ENCODE assay signal across 8 cellular contexts in genomic region chr19:38264486-38265212, GRCh38. TPM values are rescaled to one million over a fixed set of nuclear protein-coding genes. Genes with fewer than 3 reads are reported as not detected.
DNase-seq lines count a peak whose midpoint lies in the region; ATAC-seq and TF ChIP-seq lines count a peak whose summit lies in the region.

SPINT2 (plus strand) TSS chr19:38264573; CDS start chr19:38264893, 320 bp downstream.

- peak within 1 kb of the TSS; percentile 93 to 95 for H3K27ac ChIP-seq in ovary

- peak; percentile 32 for TF ChIP-seq POLR2A in ovary (IDR thresholded peaks at IDR 0.05)

- H3K4me1 ChIP-seq in ovary (ENCODE audit: insufficient read depth): peaks cover 7% of the 10 kb centered on the region

- DNase-seq in NCI-H82 (lab: John Stamatoyannopoulos, UW) (peak; percentile 77), NCI-H82 treated with DMSO at 0.1 percent for 48 hours (lab: John Stamatoyannopoulos, UW; ENCODE audit: unreplicated experiment) (no peak), NCI-H1417 treated with DMSO at 0.1 percent for 48 hours (lab: John Stamatoyannopoulos, UW) (peak; percentile 48), activated T-helper 1 cell treated with Interleukin-2 at 50 U/mL for 16 hours (ENCODE audit: low read depth) (peak; percentile 67), glomerular endothelial cell (ENCODE audit: extremely low read depth, low read depth, low spot score) (no peak), ovary (peak in 4 of 5 donors; percentile 54 to 74 (median 64)), SW480 (ENCODE audit: low spot score) (no peak)

- no peaks in the 10 kb centered on the region for H3K9me3 ChIP-seq in ovary

- H3K36me3 ChIP-seq in ovary: no peaks in the 10 kb centered on the region

- no peak for ATAC-seq in GM21515 (IDR thresholded peaks at IDR 0.05; ENCODE audit: unreplicated experiment)

- TF ChIP-seq EP300 in ovary (IDR thresholded peaks at IDR 0.05): no peak

- no peak for TF ChIP-seq CTCF in ovary (IDR thresholded peaks at IDR 0.05)

- H3K4me3 ChIP-seq in ovary: peak within 1 kb of the TSS; percentile 44

- intact Hi-C loops in ovary (cut with DNase I): no loop called here

- H3K27me3 ChIP-seq in ovary: no peaks in the 10 kb centered on the region

- 10 to 15% (median 11%) methylated on average over 58 to 78 of the region's 78 CpGs for WGBS in ovary, 3 donors

RNA-seq across cellular contexts. Expression of gene SPINT2, which starts in this region (rescaled TPM):
- total RNA-seq in glomerular endothelial cell: 14.6 and 83.5 TPM in 2 replicates
- total RNA-seq in ovary: 100 to 1,000 TPM; 111 to 556 (median 118) TPM
- polyA plus RNA-seq in ovary: 10 to 100 TPM; 71.5 to 79.6 TPM

Comparison
In these comparisons a context has a peak if more than half of its experiments do, and no peak if none do; other contexts are left out.
1. DNase-seq: peak in NCI-H82 (single experiment), NCI-H1417 treated with DMSO at 0.1 percent for 48 hours (single experiment), activated T-helper 1 cell treated with Interleukin-2 at 50 U/mL for 16 hours (single experiment) and ovary (4 of 5); none in NCI-H82 treated with DMSO at 0.1 percent for 48 hours (single experiment), glomerular endothelial cell (single experiment) and SW480 (single experiment).